ENCODE assay signal across 16 cellular contexts in genomic region chr10:105840288-105840770, GRCh38.
DNase-seq lines count a peak whose midpoint lies in the region; ATAC-seq, FAIRE-seq and TF ChIP-seq lines count a peak whose summit lies in the region.
"Had no signal": no experiment of that assay in that cellular context is flagged by ENCODE, and none has a peak within 500 bp of the region (broad histone marks: within the 10 kb centered on the region; RNA-seq: fewer than 3 reads in every experiment).

No MANE protein-coding gene starts in this region.

- H3K9ac ChIP-seq in endocrine pancreas (ENCODE audit: control insufficient read depth, insufficient read depth, low read length) = no peak overlapping the region
- no peak overlapping the region for H3K9ac ChIP-seq in smooth muscle cell (ENCODE audit: low read depth)
- H3K9ac ChIP-seq: BLaER1 treated with 17β-estradiol and CSF1 and Interleukin-3, amounts not matched to agents 10 nM and 100 nM; GM23248; KMS-11 had no signal

- H3K36me3 ChIP-seq in endocrine pancreas (ENCODE audit: control insufficient read depth, insufficient read depth, low read length) (no peaks in the 10 kb centered on the region), smooth muscle cell (ENCODE audit: low read depth) (no peaks in the 10 kb centered on the region)
- H3K36me3 ChIP-seq: BLaER1 treated with 17β-estradiol and CSF1 and Interleukin-3, amounts not matched to agents 10 nM and 100 nM; SJSA1 had no signal

- ATAC-seq in HG03095 (IDR thresholded peaks at IDR 0.05; ENCODE audit: unreplicated experiment) (no peak), HG03520 (IDR thresholded peaks at IDR 0.05; ENCODE audit: unreplicated experiment) (no peak)
- ATAC-seq: Panc1 had no signal

- H3K9me3 ChIP-seq in endocrine pancreas (ENCODE audit: control insufficient read depth, low read length) (no peaks in the 10 kb centered on the region), smooth muscle cell (replicated peaks; ENCODE audit: low read depth) (no peaks in the 10 kb centered on the region)
- H3K9me3 ChIP-seq: BLaER1 treated with 17β-estradiol and CSF1 and Interleukin-3, amounts not matched to agents 10 nM and 100 nM had no signal

- H3K27ac ChIP-seq in smooth muscle cell (ENCODE audit: low read depth) = peak overlapping the region; percentile 39
- H3K27ac ChIP-seq: BLaER1 treated with 17β-estradiol and CSF1 and Interleukin-3, amounts not matched to agents 10 nM and 100 nM; GM23248; KMS-11; SJSA1 had no signal

- H3K4me1 ChIP-seq in endocrine pancreas (ENCODE audit: control insufficient read depth, insufficient read depth, low read length) = peaks cover 8% of the 10 kb centered on the region
- H3K4me1 ChIP-seq in smooth muscle cell (ENCODE audit: low read depth) = peaks cover 21% of the 10 kb centered on the region
- H3K4me1 ChIP-seq: SJSA1 had no signal

- peaks cover 4% of the 10 kb centered on the region for H3F3A ChIP-seq in smooth muscle cell (ENCODE audit: low read depth)

- TF ChIP-seq CTCF in smooth muscle cell (IDR thresholded peaks at IDR 0.05; ENCODE audit: borderline replicate concordance, insufficient read depth, poor library complexity, severe bottlenecking) = no peak

- H3K4me3 ChIP-seq in endocrine pancreas (ENCODE audit: control insufficient read depth, insufficient read depth, low read length) = peak overlapping the region; percentile 68
- H3K4me3 ChIP-seq in smooth muscle cell = no peak overlapping the region
- H3K4me3 ChIP-seq: BLaER1 treated with 17β-estradiol and CSF1 and Interleukin-3, amounts not matched to agents 10 nM and 100 nM; GM23248; SJSA1 had no signal

- H4K20me1 ChIP-seq in smooth muscle cell (ENCODE audit: low read depth) = no peaks in the 10 kb centered on the region
- H4K20me1 ChIP-seq: BLaER1 treated with 17β-estradiol and CSF1 and Interleukin-3, amounts not matched to agents 10 nM and 100 nM had no signal

- DNase-seq in GM12892 (ENCODE audit: insufficient read length) = no peak
- peak; percentile 53 for DNase-seq in OCI-M1 (lab: John Stamatoyannopoulos, UW)
- DNase-seq in smooth muscle cell (lab: John Stamatoyannopoulos, UW; ENCODE audit: unreplicated experiment) = no peak
- DNase-seq in erythroblast (lab: John Stamatoyannopoulos, UW) = no peak
- DNase-seq: GM23248, NCI-H1436 treated with DMSO at 0.1 percent for 48 hours, NCI-H2029, NCI-H526 had no signal

- FAIRE-seq in GM12892 (lab: Jason Lieb, UNC) = peak; percentile 5
- FAIRE-seq: D721Med had no signal

- H3K27me3 ChIP-seq in endocrine pancreas (ENCODE audit: control insufficient read depth, insufficient read depth, low read length) (no peaks in the 10 kb centered on the region), smooth muscle cell (ENCODE audit: low read depth) (no peaks in the 10 kb centered on the region)
- H3K27me3 ChIP-seq: BLaER1 treated with 17β-estradiol and CSF1 and Interleukin-3, amounts not matched to agents 10 nM and 100 nM; SJSA1 had no signal

- WGBS in smooth muscle cell (ENCODE audit: low lambda C conversion rate) = 23% methylated on average over 6 of the region's 6 CpGs

- peak overlapping the region; percentile 29 for H2AFZ ChIP-seq in smooth muscle cell (ENCODE audit: low read depth)
- H2AFZ ChIP-seq: GM23248 had no signal

- peak overlapping the region; percentile 47 for H3K4me2 ChIP-seq in smooth muscle cell
- H3K4me2 ChIP-seq: BLaER1 treated with 17β-estradiol and CSF1 and Interleukin-3, amounts not matched to agents 10 nM and 100 nM; KMS-11 had no signal

- TF ChIP-seq POLR2A in GM12892 (IDR thresholded peaks at IDR 0.05; ENCODE audit: low read depth, low read length) = no peak
- TF ChIP-seq POLR2A in erythroblast (IDR thresholded peaks at IDR 0.05; ENCODE audit: low read length) = no peak

- no peaks in the 10 kb centered on the region for H3K79me2 ChIP-seq in smooth muscle cell (ENCODE audit: low read depth)
